Comparison of ENCODE assay signal across 8 cellular contexts in genomic region chr6:31660224-31660997, GRCh38.
DNase-seq lines count a peak whose midpoint lies in the region; ATAC-seq and TF ChIP-seq lines count a peak whose summit lies in the region.

Gene C6orf47, minus strand, starts transcription at chr6:31660778. Its CDS starts 831 bp downstream, at chr6:31659947.

- H3K27ac Mint-ChIP-seq in nephron progenitor cell: peak within 1 kb of the TSS; percentile 90

- peaks cover 43% of the 10 kb centered on the region for H3K36me3 ChIP-seq in BLaER1
- H3K36me3 ChIP-seq in stomach smooth muscle (ENCODE audit: control insufficient read depth in 2 of 2, insufficient read depth in 2 of 2, low read length in 2 of 2): peaks cover 0 to 21% of the 10 kb centered on the region in 2 donors

- H3K4me3 ChIP-seq in BLaER1 (peak within 1 kb of the TSS; percentile 79), stomach smooth muscle (ENCODE audit: low read length in 2 of 2) (peak within 1 kb of the TSS; percentile 96 to 97)

- H3K4me2 ChIP-seq in BLaER1: peak within 1 kb of the TSS; percentile 100

- H3K27me3 Mint-ChIP-seq in nephron progenitor cell (ENCODE audit: low read depth, poor library complexity): peaks cover 4% of the 10 kb centered on the region

- peak; percentile 50 for ATAC-seq in GM19397 (IDR thresholded peaks at IDR 0.05; ENCODE audit: unreplicated experiment)

- no peaks in the 10 kb centered on the region for H3K9me3 ChIP-seq in BLaER1
- H3K9me3 ChIP-seq in stomach smooth muscle (ENCODE audit: control insufficient read depth in 2 of 2, low read length in 2 of 2): no peaks in the 10 kb centered on the region

- peaks cover 15% of the 10 kb centered on the region; the same call in 1 of the 2 replicates for H4K20me1 ChIP-seq in BLaER1

- H3K4me1 ChIP-seq in BLaER1 (peaks cover 71% of the 10 kb centered on the region), stomach smooth muscle (ENCODE audit: control insufficient read depth, insufficient read depth, low read length) (peaks cover 57% of the 10 kb centered on the region)

- no peak for TF ChIP-seq CTCF in nephron progenitor cell (IDR thresholded peaks at IDR 0.05)

- peaks cover 40% of the 10 kb centered on the region for H3K36me3 Mint-ChIP-seq in nephron progenitor cell (ENCODE audit: low read depth)

- H3K27ac ChIP-seq in BLaER1: peak within 1 kb of the TSS; percentile 90
- H3K27ac ChIP-seq in stomach smooth muscle (ENCODE audit: low read length): peak within 1 kb of the TSS; percentile 87

- H3K4me1 Mint-ChIP-seq in nephron progenitor cell: peaks cover 89% of the 10 kb centered on the region

- H3K9me3 Mint-ChIP-seq in nephron progenitor cell: no peaks in the 10 kb centered on the region

- peak; percentile 85 for TF ChIP-seq POLR2A in Raji (IDR thresholded peaks at IDR 0.05; ENCODE audit: insufficient read depth, low read depth, low read length)

- H3K27me3 ChIP-seq in BLaER1 (no peaks in the 10 kb centered on the region), stomach smooth muscle (ENCODE audit: control insufficient read depth in 1 of 2, insufficient read depth in 2 of 2, low read length in 2 of 2) (no peaks in the 10 kb centered on the region)

- H3K9ac ChIP-seq in BLaER1: peak within 1 kb of the TSS; percentile 91
- H3K9ac ChIP-seq in stomach smooth muscle (ENCODE audit: low read length in 2 of 2): peak within 1 kb of the TSS; percentile 93 to 98

- DNase-seq in LoVo (ENCODE audit: low spot score) (peak; percentile 86), fibroblast of the conjunctiva (ENCODE audit: low read depth) (peak; percentile 59), nephron progenitor cell (peak; percentile 87)
- peak; percentile 91 for DNase-seq in activated effector memory CD4-positive, alpha-beta T cell treated with anti-CD3 and anti-CD28 coated beads, Interleukin-2, amount 50 U/mL, for 16 hours

- peak within 1 kb of the TSS; percentile 86 for H3K4me3 Mint-ChIP-seq in nephron progenitor cell

Comparison
In these comparisons a context has a peak if more than half of its experiments do, and no peak if none do; other contexts are left out.
1. Peak in every context shown above with its lines: DNase-seq, ATAC-seq, H3K4me3 ChIP-seq and H3K27ac ChIP-seq.